Comparison of ENCODE assay signal across 29 cellular contexts in genomic region chr12:132028111-132028510, GRCh38.
"Had no signal": no experiment of that assay in that cellular context is flagged by ENCODE, and none has a peak within 500 bp of the region (broad histone marks: within the 10 kb centered on the region; RNA-seq: fewer than 3 reads in every experiment).

No MANE protein-coding gene starts in this region.

- ATAC-seq: activated CD4-positive, alpha-beta T cell treated with anti-CD3 and anti-CD28 coated beads for 36 hours; activated CD8-positive, alpha-beta memory T cell treated with anti-CD3 and anti-CD28 coated beads, Interleukin-2, amount 10 ng/mL, durations not matched to agents 7 days and 5 days; activated CD8-positive, alpha-beta T cell treated with anti-CD3 and anti-CD28 coated beads, Interleukin-2, amount 10 ng/mL, durations not matched to agents 7 days and 5 days; body of pancreas; gastroesophageal sphincter; heart right ventricle had no signal

- H3K27ac ChIP-seq: body of pancreas, coronary artery, epithelial cell of prostate, esophagus squamous epithelium, gastroesophageal sphincter, heart right ventricle had no signal

- H3K4me3 Mint-ChIP-seq: activated CD4-positive, alpha-beta memory T cell treated with anti-CD3 and anti-CD28 coated beads for 36 hours; activated CD4-positive, alpha-beta T cell treated with anti-CD3 and anti-CD28 coated beads for 36 hours; activated CD4-positive, alpha-beta T cell treated with anti-CD3 and anti-CD28 coated beads, Interleukin-2, amount 10 ng/mL, durations not matched to agents 24 days and 14 days; activated CD8-positive, alpha-beta memory T cell treated with anti-CD3 and anti-CD28 coated beads, Interleukin-2, amount 10 ng/mL, durations not matched to agents 7 days and 5 days; activated CD8-positive, alpha-beta T cell treated with anti-CD3 and anti-CD28 coated beads, Interleukin-2, amount 10 ng/mL, durations not matched to agents 7 days and 5 days; activated naive CD4-positive, alpha-beta T cell treated with anti-CD3 and anti-CD28 coated beads, Interleukin-2, amount 50 U/mL, for 24 hours; activated naive CD8-positive, alpha-beta T cell treated with anti-CD3 and anti-CD28 coated beads for 36 hours; activated T-helper 1 cell treated with anti-CD3 and anti-CD28 coated beads, Interleukin-12 subunit alpha, Interleukin-12 subunit beta, Interleukin-2, Interleukin-4 antibody, amounts not matched to agents 30 ng/mL and 10 ng/mL and 1 ng/mL, durations not matched to agents 14 hours and 24 hours and 36 hours; dendritic cell treated with granulocyte-macrophage colony-stimulating factor and Interleukin-4, amounts not matched to agents 40 ng/mL and 50 ng/mL, for 4 days had no signal

- H3K4me3 ChIP-seq: body of pancreas, coronary artery, dorsolateral prefrontal cortex, esophagus squamous epithelium, gastroesophageal sphincter, heart right ventricle had no signal

- H3K4me1 Mint-ChIP-seq: activated CD4-positive, alpha-beta T cell treated with anti-CD3 and anti-CD28 coated beads for 36 hours; activated CD4-positive, alpha-beta T cell treated with anti-CD3 and anti-CD28 coated beads, Interleukin-2, amount 10 ng/mL, durations not matched to agents 24 days and 14 days; activated CD8-positive, alpha-beta memory T cell treated with anti-CD3 and anti-CD28 coated beads, Interleukin-2, amount 10 ng/mL, durations not matched to agents 7 days and 5 days; activated naive CD4-positive, alpha-beta T cell treated with anti-CD3 and anti-CD28 coated beads, Interleukin-2, amount 50 U/mL, for 24 hours; activated naive CD8-positive, alpha-beta T cell treated with anti-CD3 and anti-CD28 coated beads for 36 hours had no signal

- H3K9me3 Mint-ChIP-seq: activated CD4-positive, alpha-beta memory T cell treated with anti-CD3 and anti-CD28 coated beads for 36 hours; activated CD4-positive, alpha-beta T cell treated with anti-CD3 and anti-CD28 coated beads, Interleukin-2, amount 10 ng/mL, durations not matched to agents 24 days and 14 days; activated naive CD4-positive, alpha-beta T cell treated with anti-CD3 and anti-CD28 coated beads, Interleukin-2, amount 50 U/mL, for 24 hours; activated naive CD8-positive, alpha-beta T cell treated with anti-CD3 and anti-CD28 coated beads for 36 hours; activated T-helper 1 cell treated with anti-CD3 and anti-CD28 coated beads, Interleukin-12 subunit alpha, Interleukin-12 subunit beta, Interleukin-2, Interleukin-4 antibody, amounts not matched to agents 30 ng/mL and 10 ng/mL and 1 ng/mL, durations not matched to agents 14 hours and 24 hours and 36 hours; activated T-helper 2 cell treated with anti-CD3 and anti-CD28 coated beads, Interferon-gamma antibody, Interleukin-2, Interleukin-4, amounts not matched to agents 10 μg/mL and 5 μg/mL and 100 μg/mL, durations not matched to agents 14 hours and 24 hours and 36 hours; dendritic cell treated with granulocyte-macrophage colony-stimulating factor and Interleukin-4, amounts not matched to agents 40 ng/mL and 50 ng/mL, for 4 days had no signal

- DNase-seq: activated CD4-positive, alpha-beta memory T cell treated with anti-CD3 and anti-CD28 coated beads for 36 hours; activated CD4-positive, alpha-beta T cell treated with anti-CD3 and anti-CD28 coated beads for 36 hours; activated CD4-positive, alpha-beta T cell treated with anti-CD3 and anti-CD28 coated beads, Interleukin-2, amount 10 ng/mL, durations not matched to agents 24 days and 14 days; activated CD4-positive, CD25-positive, alpha-beta regulatory T cell; activated CD4-positive, CD25-positive, alpha-beta regulatory T cell treated with anti-CD3 and anti-CD28 coated beads, Interleukin-2, amount 50 U/mL, for 72 hours; activated CD8-positive, alpha-beta memory T cell treated with anti-CD3 and anti-CD28 coated beads, Interleukin-2, amount 10 ng/mL, durations not matched to agents 7 days and 5 days; activated CD8-positive, alpha-beta memory T cell treated with anti-CD3 and anti-CD28 coated beads, Interleukin-2, amount 50 U/mL, for 4 hours; activated CD8-positive, alpha-beta T cell treated with anti-CD3 and anti-CD28 coated beads, Interleukin-2, amount 10 ng/mL, durations not matched to agents 7 days and 5 days; activated gamma-delta T cell treated with Interleukin-2 at 50 U/mL for 16 hours; activated naive CD4-positive, alpha-beta T cell treated with Interleukin-2 at 50 U/mL for 16 hours; activated naive CD8-positive, alpha-beta T cell treated with anti-CD3 and anti-CD28 coated beads for 36 hours; activated T-cell treated with anti-CD3 and anti-CD28 coated beads, Interleukin-2, amount 50 U/mL, for 1 hour; activated T-cell treated with anti-CD3 and anti-CD28 coated beads, Interleukin-2, amount 50 U/mL, for 48 hours; amygdala; body of pancreas; central memory CD4-positive, alpha-beta T cell; dorsolateral prefrontal cortex; effector memory CD4-positive, alpha-beta T cell; esophagus squamous epithelium; foreskin melanocyte; heart right ventricle; T-helper 2 cell had no signal

- H3K27me3 ChIP-seq: body of pancreas, dorsolateral prefrontal cortex, esophagus squamous epithelium, gastroesophageal sphincter, heart right ventricle had no signal

- H3K27me3 Mint-ChIP-seq: activated CD4-positive, alpha-beta memory T cell treated with anti-CD3 and anti-CD28 coated beads for 36 hours; activated CD4-positive, alpha-beta T cell treated with anti-CD3 and anti-CD28 coated beads for 36 hours; activated CD4-positive, alpha-beta T cell treated with anti-CD3 and anti-CD28 coated beads, Interleukin-2, amount 10 ng/mL, durations not matched to agents 24 days and 14 days; activated CD8-positive, alpha-beta memory T cell treated with anti-CD3 and anti-CD28 coated beads, Interleukin-2, amount 10 ng/mL, durations not matched to agents 7 days and 5 days; activated naive CD4-positive, alpha-beta T cell treated with anti-CD3 and anti-CD28 coated beads, Interleukin-2, amount 50 U/mL, for 24 hours; activated naive CD8-positive, alpha-beta T cell treated with anti-CD3 and anti-CD28 coated beads for 36 hours; dendritic cell treated with granulocyte-macrophage colony-stimulating factor and Interleukin-4, amounts not matched to agents 40 ng/mL and 50 ng/mL, for 4 days had no signal

- H3K27ac Mint-ChIP-seq: activated CD4-positive, alpha-beta memory T cell treated with anti-CD3 and anti-CD28 coated beads for 36 hours; activated CD4-positive, alpha-beta T cell treated with anti-CD3 and anti-CD28 coated beads for 36 hours; activated CD4-positive, alpha-beta T cell treated with anti-CD3 and anti-CD28 coated beads, Interleukin-2, amount 10 ng/mL, durations not matched to agents 24 days and 14 days; activated CD8-positive, alpha-beta memory T cell treated with anti-CD3 and anti-CD28 coated beads, Interleukin-2, amount 10 ng/mL, durations not matched to agents 7 days and 5 days; activated CD8-positive, alpha-beta T cell treated with anti-CD3 and anti-CD28 coated beads, Interleukin-2, amount 10 ng/mL, durations not matched to agents 7 days and 5 days; activated naive CD4-positive, alpha-beta T cell treated with anti-CD3 and anti-CD28 coated beads, Interleukin-2, amount 50 U/mL, for 24 hours; activated naive CD8-positive, alpha-beta T cell treated with anti-CD3 and anti-CD28 coated beads for 36 hours; activated T-helper 1 cell treated with anti-CD3 and anti-CD28 coated beads, Interleukin-12 subunit alpha, Interleukin-12 subunit beta, Interleukin-2, Interleukin-4 antibody, amounts not matched to agents 30 ng/mL and 10 ng/mL and 1 ng/mL, durations not matched to agents 14 hours and 24 hours and 36 hours; activated T-helper 2 cell treated with anti-CD3 and anti-CD28 coated beads, Interferon-gamma antibody, Interleukin-2, Interleukin-4, amounts not matched to agents 10 μg/mL and 5 μg/mL and 100 μg/mL, durations not matched to agents 14 hours and 24 hours and 36 hours; dendritic cell treated with granulocyte-macrophage colony-stimulating factor and Interleukin-4, amounts not matched to agents 40 ng/mL and 50 ng/mL, for 4 days had no signal

- H3K4me1 ChIP-seq: body of pancreas, esophagus squamous epithelium, gastroesophageal sphincter had no signal

- H3K9me3 ChIP-seq: body of pancreas, esophagus squamous epithelium, gastroesophageal sphincter, heart right ventricle had no signal
